8 cellular contexts compared by ENCODE assay signal in genomic region chr5:80959768-80960442, GRCh38. TPM values are rescaled to one million over a fixed set of nuclear protein-coding genes. Genes with fewer than 3 reads are reported as not detected.
DNase-seq lines count a peak whose midpoint lies in the region; TF ChIP-seq lines count a peak whose summit lies in the region.

RASGRF2 (plus strand) TSS chr5:80960363; CDS start chr5:80960739, 376 bp downstream.

- H3K27ac ChIP-seq in esophagus (ENCODE audit: low read depth in 2 of 2, low read length in 1 of 2) (peak within 1 kb of the TSS in 1 of 2 donors; percentile 17), muscle layer of duodenum (ENCODE audit: low read length) (peak within 1 kb of the TSS; percentile 52), MM.1S (ENCODE audit: low read length) (no peak within 1 kb of the TSS)

- H3K4me3 ChIP-seq in AG04449 (ENCODE audit: low read depth, low read length), result peak within 1 kb of the TSS; percentile 56
- H3K4me3 ChIP-seq in esophagus (ENCODE audit: low read depth in 1 of 2, low read length in 2 of 2), result peak within 1 kb of the TSS; percentile 54 to 56
- peak within 1 kb of the TSS; percentile 58 to 67 for H3K4me3 ChIP-seq in muscle layer of duodenum (ENCODE audit: low read depth in 1 of 2, low read length in 2 of 2)
- no peak within 1 kb of the TSS for H3K4me3 ChIP-seq in MM.1S (ENCODE audit: low read length)

- H3K9ac ChIP-seq in MM.1S (ENCODE audit: low read length), result no peak within 1 kb of the TSS

- no peaks in the 10 kb centered on the region for H3F3A ChIP-seq in MM.1S (ENCODE audit: insufficient read depth, low read length)

- H3K36me3 Mint-ChIP-seq in activated T-cell treated with anti-CD3 and anti-CD28 coated beads, Interleukin-2, amount 50 U/mL, for 24 hours (ENCODE audit: low read depth), result peaks cover 5% of the 10 kb centered on the region

- H3K27me3 ChIP-seq in esophagus (ENCODE audit: control insufficient read depth in 1 of 2, insufficient read depth in 2 of 2, low read length in 2 of 2) (peaks cover 6 to 8% of the 10 kb centered on the region in 2 donors), muscle layer of duodenum (ENCODE audit: low read depth, low read length) (peaks cover 23% of the 10 kb centered on the region), MM.1S (replicated peaks; ENCODE audit: insufficient read depth, low read length) (no peaks in the 10 kb centered on the region)

- H3K9me3 ChIP-seq in esophagus (ENCODE audit: control insufficient read depth in 2 of 2, insufficient read depth in 1 of 2, low read depth in 1 of 2, low read length in 1 of 2) (no peaks in the 10 kb centered on the region), muscle layer of duodenum (ENCODE audit: control insufficient read depth in 1 of 2, low read length in 2 of 2) (no peaks in the 10 kb centered on the region), MM.1S (replicated peaks; ENCODE audit: insufficient read depth, low read length) (no peaks in the 10 kb centered on the region)

- DNase-seq in AG04449 (ENCODE audit: low read depth, low spot score) (no peak), NCI-H146 treated with DMSO at 0.1 percent for 48 hours (lab: John Stamatoyannopoulos, UW; ENCODE audit: unreplicated experiment) (peak; percentile 14), MM.1S (no peak), DMS79 (lab: John Stamatoyannopoulos, UW) (no peak)
- peak; percentile 76 for DNase-seq in activated T-cell treated with anti-CD3 and anti-CD28 coated beads, Interleukin-2, amount 50 U/mL, for 24 hours
- DNase-seq in stimulated activated naive CD4-positive, alpha-beta T cell treated with Interleukin-2 at 50 U/mL for 16 hours (lab: John Stamatoyannopoulos, UW), result peak; percentile 41

- 14 to 16% methylated on average over 53 to 66 of the region's 66 CpGs for WGBS in esophagus, 2 donors

- no peak within 1 kb of the TSS for H2AFZ ChIP-seq in MM.1S (ENCODE audit: low read length)

- no peaks in the 10 kb centered on the region for H3K27me3 Mint-ChIP-seq in activated T-cell treated with anti-CD3 and anti-CD28 coated beads, Interleukin-2, amount 50 U/mL, for 24 hours

- no peaks in the 10 kb centered on the region for H3K9me2 ChIP-seq in MM.1S (replicated peaks; ENCODE audit: insufficient read depth, low read length)

- H3K79me2 ChIP-seq in MM.1S (ENCODE audit: low read length), result no peaks in the 10 kb centered on the region

- H3K4me2 ChIP-seq in MM.1S (ENCODE audit: low read depth, low read length), result no peak within 1 kb of the TSS

- CTCF ChIA-PET in AG04449 (lab: Yijun Ruan, JAX), result no interaction called here

- peak within 1 kb of the TSS; percentile 83 for H3K4me3 Mint-ChIP-seq in activated T-cell treated with anti-CD3 and anti-CD28 coated beads, Interleukin-2, amount 50 U/mL, for 24 hours

- POLR2A ChIA-PET in AG04449 (lab: Yijun Ruan, JAX), result no interaction called here

- H3K4me1 Mint-ChIP-seq in activated T-cell treated with anti-CD3 and anti-CD28 coated beads, Interleukin-2, amount 50 U/mL, for 24 hours (ENCODE audit: low read depth), result peaks cover 64% of the 10 kb centered on the region

- no peaks in the 10 kb centered on the region for H3K9me3 Mint-ChIP-seq in activated T-cell treated with anti-CD3 and anti-CD28 coated beads, Interleukin-2, amount 50 U/mL, for 24 hours

- peaks cover 3 to 8% of the 10 kb centered on the region in 2 donors for H3K4me1 ChIP-seq in esophagus (ENCODE audit: control insufficient read depth in 2 of 2, insufficient read depth in 2 of 2, low read length in 1 of 2)
- peaks cover 0 to 7% of the 10 kb centered on the region in 2 donors for H3K4me1 ChIP-seq in muscle layer of duodenum (ENCODE audit: control insufficient read depth in 1 of 2, insufficient read depth in 2 of 2, low read length in 2 of 2)
- H3K4me1 ChIP-seq in MM.1S (ENCODE audit: low read length), result no peaks in the 10 kb centered on the region

- H3K36me3 ChIP-seq in esophagus (ENCODE audit: control insufficient read depth in 2 of 2, insufficient read depth in 2 of 2, low read length in 1 of 2), result no peaks in the 10 kb centered on the region
- no peaks in the 10 kb centered on the region for H3K36me3 ChIP-seq in muscle layer of duodenum (ENCODE audit: control insufficient read depth in 1 of 2, insufficient read depth in 2 of 2, low read length in 2 of 2)
- no peaks in the 10 kb centered on the region for H3K36me3 ChIP-seq in MM.1S (replicated peaks; ENCODE audit: insufficient read depth, low read length)

- peak within 1 kb of the TSS; percentile 84 for H3K27ac Mint-ChIP-seq in activated T-cell treated with anti-CD3 and anti-CD28 coated beads, Interleukin-2, amount 50 U/mL, for 24 hours

- TF ChIP-seq CTCF in AG04449 (IDR thresholded peaks at IDR 0.05; ENCODE audit: insufficient read depth, low read length, missing control alignments) (no peak), MM.1S (IDR thresholded peaks at IDR 0.05; ENCODE audit: low read length) (no peak)

- no peaks in the 10 kb centered on the region for H4K20me1 ChIP-seq in MM.1S (ENCODE audit: insufficient read depth, low read length)

RNA-seq across cellular contexts. Expression of gene RASGRF2, which starts in this region (rescaled TPM):
- polyA plus RNA-seq in esophagus, result under 1 TPM; 0.40 to 0.69 TPM

Comparison
In these comparisons a context has a peak if more than half of its experiments do, and no peak if none do; other contexts are left out.
1. DNase-seq: peak in NCI-H146 treated with DMSO at 0.1 percent for 48 hours (single experiment), activated T-cell treated with anti-CD3 and anti-CD28 coated beads, Interleukin-2, amount 50 U/mL, for 24 hours (single experiment) and stimulated activated naive CD4-positive, alpha-beta T cell treated with Interleukin-2 at 50 U/mL for 16 hours (single experiment); none in AG04449 (single experiment), MM.1S (single experiment) and DMS79 (single experiment).